ENCODE assay signal across 13 cellular contexts in the genomic region with DNA sequence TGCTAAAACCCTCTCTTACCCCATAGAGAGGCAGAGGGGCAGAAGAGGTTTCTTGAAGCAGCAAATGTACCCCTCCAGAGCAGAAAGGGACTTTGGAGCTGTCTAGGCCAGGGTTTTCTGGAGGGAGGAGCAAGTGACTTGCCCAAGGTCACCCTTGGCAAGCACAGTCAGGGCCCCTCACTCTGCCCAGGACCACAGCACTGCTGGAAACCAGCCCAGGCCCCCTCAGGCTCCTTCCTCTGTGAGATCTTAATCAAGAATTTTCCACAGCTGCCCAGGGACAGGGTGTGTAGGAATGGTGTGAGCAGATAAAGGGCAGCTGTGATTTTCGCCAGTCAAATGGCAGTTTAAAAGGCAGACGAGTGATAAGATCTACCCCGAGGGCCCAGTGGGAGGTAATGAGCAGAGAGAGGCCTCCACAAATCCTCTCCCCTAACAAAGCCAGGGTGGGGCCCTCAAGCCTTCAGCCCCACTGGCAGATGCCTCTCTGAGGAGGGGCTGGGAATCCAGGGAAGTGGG. TPM values are rescaled to one million over a fixed set of nuclear protein-coding genes. Genes with fewer than 3 reads are reported as not detected.
DNase-seq lines count a peak whose midpoint lies in the region; ATAC-seq and TF ChIP-seq lines count a peak whose summit lies in the region.
"Had no signal": no experiment of that assay in that cellular context is flagged by ENCODE, and none has a peak within 500 bp of the region (broad histone marks: within the 10 kb centered on the region; RNA-seq: fewer than 3 reads in every experiment).

No MANE protein-coding gene starts in this region.

- H3K4me1 Mint-ChIP-seq in activated T-cell treated with anti-CD3 and anti-CD28 coated beads, Interleukin-2, amount 50 U/mL, for 24 hours (ENCODE audit: low read depth) = peaks cover 17% of the 10 kb centered on the region

- WGBS in psoas muscle, 3 donors = 61 to 71% (median 65%) methylated on average over 3 of the region's 3 CpGs

- no peak for TF ChIP-seq CTCF in psoas muscle (IDR thresholded peaks at IDR 0.05)

- no peak overlapping the region for H3K4me3 Mint-ChIP-seq in activated T-cell treated with anti-CD3 and anti-CD28 coated beads, Interleukin-2, amount 50 U/mL, for 24 hours

- no peaks in the 10 kb centered on the region for H3K27me3 Mint-ChIP-seq in activated T-cell treated with anti-CD3 and anti-CD28 coated beads, Interleukin-2, amount 50 U/mL, for 24 hours

- no peaks in the 10 kb centered on the region for H3K9me3 ChIP-seq in psoas muscle

- no peaks in the 10 kb centered on the region for H3K27me3 ChIP-seq in psoas muscle (ENCODE audit: insufficient read depth in 3 of 3, low read length in 2 of 3)

- no peak for ATAC-seq in psoas muscle

- intact Hi-C loops in psoas muscle (cut with DNase I) = no loop called here

- no peaks in the 10 kb centered on the region for H3K36me3 Mint-ChIP-seq in activated T-cell treated with anti-CD3 and anti-CD28 coated beads, Interleukin-2, amount 50 U/mL, for 24 hours (ENCODE audit: low read depth)

- H3K27ac ChIP-seq in skin epidermis = peak overlapping the region in 12 of 21 experiments; percentile 6 to 86 (median 54)
- no peak overlapping the region for H3K27ac ChIP-seq in psoas muscle

- no peaks in the 10 kb centered on the region for H3K4me1 ChIP-seq in psoas muscle

- H3K36me3 ChIP-seq in psoas muscle (ENCODE audit: insufficient read depth in 1 of 2, low read depth in 1 of 2) = no peaks in the 10 kb centered on the region

- DNase-seq in activated T-cell treated with anti-CD3 and anti-CD28 coated beads, Interleukin-2, amount 50 U/mL, for 24 hours = no peak
- DNase-seq in activated T-cell treated with anti-CD3 and anti-CD28 coated beads for 4 hours = no peak
- peak; percentile 28 for DNase-seq in NCI-H69 (lab: John Stamatoyannopoulos, UW)
- peak; percentile 10 for DNase-seq in dermis blood vessel endothelial cell
- DNase-seq in AML-193 (lab: John Stamatoyannopoulos, UW) = no peak
- no peak for DNase-seq in MV-4-11 (lab: John Stamatoyannopoulos, UW)
- DNase-seq in psoas muscle = no peak
- DNase-seq: hypothalamus, NCI-H1930, T1000 had no signal

- no peak overlapping the region for H3K4me3 ChIP-seq in skin epidermis
- H3K4me3 ChIP-seq in psoas muscle = no peak overlapping the region

- no peaks in the 10 kb centered on the region for H3K9me3 Mint-ChIP-seq in activated T-cell treated with anti-CD3 and anti-CD28 coated beads, Interleukin-2, amount 50 U/mL, for 24 hours

- peak overlapping the region; percentile 51 for H3K27ac Mint-ChIP-seq in activated T-cell treated with anti-CD3 and anti-CD28 coated beads, Interleukin-2, amount 50 U/mL, for 24 hours

RNA-seq across cellular contexts. Expression of a gene that starts 3.9 kb away (rescaled TPM):
- total RNA-seq in dermis blood vessel endothelial cell (not detected in 2 replicates), psoas muscle (under 1 TPM in 1 of 4 donors, not detected in 3; 0.06 TPM)
- polyA plus RNA-seq in psoas muscle = under 1 TPM in 1 of 3 donors, not detected in 2; 0.01 TPM
- total RNA-seq: skeletal muscle tissue, temporal lobe had no signal

Comparison
In these comparisons a context has a peak if more than half of its experiments do, and no peak if none do; other contexts are left out.
1. DNase-seq: peak in NCI-H69 (single experiment) and dermis blood vessel endothelial cell (single experiment); none in activated T-cell treated with anti-CD3 and anti-CD28 coated beads, Interleukin-2, amount 50 U/mL, for 24 hours (single experiment), activated T-cell treated with anti-CD3 and anti-CD28 coated beads for 4 hours (single experiment), AML-193 (0 of 2), MV-4-11 (single experiment) and psoas muscle (0 of 2).